In the genomic region with DNA sequence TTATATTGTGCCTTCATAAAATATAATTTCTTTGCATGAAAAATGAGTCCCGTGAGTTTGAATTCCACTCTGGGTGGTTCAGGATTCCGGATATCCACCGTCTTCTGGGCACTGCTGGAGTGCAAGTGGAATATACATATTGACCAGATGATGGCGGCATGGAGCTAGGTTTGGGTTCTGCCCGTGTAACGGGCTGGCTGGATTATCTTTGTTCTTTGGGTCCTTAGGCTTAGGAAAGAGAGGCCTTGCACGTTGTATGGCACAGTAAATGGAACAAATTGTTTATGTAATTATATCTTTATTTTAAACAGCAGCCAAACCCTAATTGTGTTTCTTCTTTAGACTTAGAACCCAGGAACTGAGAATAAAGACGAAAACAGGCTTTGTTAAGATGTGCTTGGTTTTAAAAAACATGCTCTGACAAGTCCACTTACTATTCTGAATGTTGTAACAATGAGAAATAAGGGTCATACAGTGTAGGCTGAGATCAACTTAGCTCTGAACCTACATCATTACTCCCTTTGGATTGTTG, we compare ENCODE assay signal across 9 cellular contexts. TPM values are rescaled to one million over a fixed set of nuclear protein-coding genes. Genes with fewer than 3 reads are reported as not detected.
DNase-seq lines count a peak whose midpoint lies in the region; ATAC-seq, FAIRE-seq and TF ChIP-seq lines count a peak whose summit lies in the region.
"Had no signal": no experiment of that assay in that cellular context is flagged by ENCODE, and none has a peak within 500 bp of the region (broad histone marks: within the 10 kb centered on the region; RNA-seq: fewer than 3 reads in every experiment).

No MANE protein-coding gene starts in this region.

- peaks cover 12% of the 10 kb centered on the region for H3K4me1 Mint-ChIP-seq in astrocyte (ENCODE audit: low read depth, unreplicated experiment)

- peak; percentile 51 for DNase-seq in activated gamma-delta T cell treated with Interleukin-2 at 50 U/mL for 16 hours
- no peak for DNase-seq in activated gamma-delta T cell (lab: John Stamatoyannopoulos, UW)
- DNase-seq in NCI-H1930 (lab: John Stamatoyannopoulos, UW): peak; percentile 39 to 64
- peak in 4 of 5 experiments; percentile 23 to 68 (median 29) for DNase-seq in T-helper 2 cell
- peak; percentile 57 for DNase-seq in astrocyte (ENCODE audit: low read depth)
- peak; percentile 88 for DNase-seq in hepatocyte (ENCODE audit: low spot score)
- DNase-seq in small intestine: peak; percentile 78

- H3K9me2 ChIP-seq in hepatocyte (replicated peaks; ENCODE audit: insufficient read depth): no peaks in the 10 kb centered on the region

- no peaks in the 10 kb centered on the region for H3K36me3 ChIP-seq in astrocyte (ENCODE audit: insufficient read depth, low read length)
- no peaks in the 10 kb centered on the region for H3K36me3 ChIP-seq in hepatocyte (replicated peaks; ENCODE audit: insufficient read depth, low read depth)
- H3K36me3 ChIP-seq in small intestine (ENCODE audit: control insufficient read depth in 2 of 2, insufficient read depth in 2 of 2, low read length in 2 of 2): no peaks in the 10 kb centered on the region
- H3K36me3 ChIP-seq: BLaER1 treated with 17β-estradiol and CSF1 and Interleukin-3, amounts not matched to agents 10 nM and 100 nM had no signal

- WGBS in hepatocyte (ENCODE audit: low lambda C conversion rate, missing lambda C conversion rate): 14% methylated on average over 8 of the region's 8 CpGs
- 11 to 14% (median 12%) methylated on average over 8 of the region's 8 CpGs for WGBS in small intestine, 3 donors

- TF ChIP-seq CTCF in astrocyte (IDR thresholded peaks at IDR 0.05; ENCODE audit: insufficient read depth, low read depth, low read length) (peak; percentile 90), hepatocyte (IDR thresholded peaks at IDR 0.05; ENCODE audit: poor library complexity) (peak; percentile 87)

- no peaks in the 10 kb centered on the region for H3K9me3 Mint-ChIP-seq in astrocyte (ENCODE audit: unreplicated experiment)

- H2AFZ ChIP-seq in astrocyte (ENCODE audit: low read depth, low read length) (peak overlapping the region; percentile 74), hepatocyte (peak overlapping the region; percentile 17)

- H3K79me2 ChIP-seq in astrocyte (ENCODE audit: insufficient read depth, low read length) (no peaks in the 10 kb centered on the region), hepatocyte (no peaks in the 10 kb centered on the region)

- no peak overlapping the region for H3K4me3 ChIP-seq in astrocyte (ENCODE audit: insufficient read depth, low read depth, low read length)
- H3K4me3 ChIP-seq in hepatocyte: no peak overlapping the region
- no peak overlapping the region for H3K4me3 ChIP-seq in small intestine (ENCODE audit: low read depth in 1 of 2, low read length in 2 of 2)
- H3K4me3 ChIP-seq: BLaER1 treated with 17β-estradiol and CSF1 and Interleukin-3, amounts not matched to agents 10 nM and 100 nM had no signal

- H3K9me3 ChIP-seq in astrocyte (ENCODE audit: insufficient read depth, low read depth, low read length) (no peaks in the 10 kb centered on the region), hepatocyte (ENCODE audit: low read depth) (no peaks in the 10 kb centered on the region), small intestine (ENCODE audit: control insufficient read depth, low read depth) (no peaks in the 10 kb centered on the region)

- no peaks in the 10 kb centered on the region for H3K27me3 Mint-ChIP-seq in astrocyte (ENCODE audit: low read depth, unreplicated experiment)

- peak overlapping the region; percentile 20 for H3K9ac ChIP-seq in astrocyte (ENCODE audit: low read length)
- H3K9ac ChIP-seq: BLaER1 treated with 17β-estradiol and CSF1 and Interleukin-3, amounts not matched to agents 10 nM and 100 nM had no signal

- no peaks in the 10 kb centered on the region for H3K36me3 Mint-ChIP-seq in astrocyte (ENCODE audit: low read depth, unreplicated experiment)

- peak overlapping the region; percentile 72 for H3K27ac Mint-ChIP-seq in astrocyte (ENCODE audit: unreplicated experiment)

- no peak overlapping the region for H3K4me2 ChIP-seq in astrocyte (ENCODE audit: low read length)
- no peak overlapping the region for H3K4me2 ChIP-seq in hepatocyte
- H3K4me2 ChIP-seq: BLaER1 treated with 17β-estradiol and CSF1 and Interleukin-3, amounts not matched to agents 10 nM and 100 nM had no signal

- H3K4me1 ChIP-seq in astrocyte (ENCODE audit: insufficient read depth, low read length): peaks cover 5% of the 10 kb centered on the region
- H3K4me1 ChIP-seq in hepatocyte (ENCODE audit: insufficient read depth): peaks cover 8% of the 10 kb centered on the region
- H3K4me1 ChIP-seq in small intestine (ENCODE audit: control insufficient read depth in 2 of 2, insufficient read depth in 1 of 2, low read depth in 1 of 2, low read length in 1 of 2): no peaks in the 10 kb centered on the region

- H4K20me1 ChIP-seq in astrocyte (ENCODE audit: insufficient read depth, low read length) (no peaks in the 10 kb centered on the region), hepatocyte (ENCODE audit: insufficient read depth, poor library complexity, severe bottlenecking) (no peaks in the 10 kb centered on the region)
- H4K20me1 ChIP-seq: BLaER1 treated with 17β-estradiol and CSF1 and Interleukin-3, amounts not matched to agents 10 nM and 100 nM had no signal

- peak; percentile 94 for ATAC-seq in HG02885 (IDR thresholded peaks at IDR 0.05; ENCODE audit: poor library complexity, unreplicated experiment)

- H3K27ac ChIP-seq in astrocyte (ENCODE audit: low read depth, low read length): peak overlapping the region; percentile 16
- H3K27ac ChIP-seq in hepatocyte: peak overlapping the region; percentile 39
- H3K27ac ChIP-seq in small intestine (ENCODE audit: low read depth in 1 of 2, low read length in 1 of 2): no peak overlapping the region

- H3K4me3 Mint-ChIP-seq in astrocyte (ENCODE audit: unreplicated experiment): no peak overlapping the region

- H3K27me3 ChIP-seq in astrocyte (ENCODE audit: insufficient read depth, low read length): no peaks in the 10 kb centered on the region
- no peaks in the 10 kb centered on the region for H3K27me3 ChIP-seq in hepatocyte
- no peaks in the 10 kb centered on the region for H3K27me3 ChIP-seq in small intestine (ENCODE audit: control insufficient read depth in 2 of 2, insufficient read depth in 2 of 2, low read length in 2 of 2)
- H3K27me3 ChIP-seq: BLaER1 treated with 17β-estradiol and CSF1 and Interleukin-3, amounts not matched to agents 10 nM and 100 nM had no signal

- FAIRE-seq in astrocyte (lab: Jason Lieb, UNC) (peak; percentile 52), small intestine (lab: Jason Lieb, UNC) (no peak)

RNA-seq across cellular contexts. Expression of a gene that starts 13.5 kb away (rescaled TPM):
- total RNA-seq in astrocyte (36.8 and 43.4 TPM in 2 replicates), hepatocyte (40.2 and 45.8 TPM in 2 replicates)
- polyA plus RNA-seq in hepatocyte (36.3 and 45.8 TPM in 2 replicates), small intestine (10 to 100 TPM; 12.7 to 23.0 (median 18.4) TPM)

RNA-seq across cellular contexts. Expression of a gene that starts 42.8 kb away (rescaled TPM):
- total RNA-seq in astrocyte: not detected in 2 replicates
- not detected in 2 replicates for total RNA-seq in hepatocyte
- polyA plus RNA-seq in hepatocyte: not detected in 2 replicates
- polyA plus RNA-seq in small intestine: not detected

Comparison
In these comparisons a context has a peak if more than half of its experiments do, and no peak if none do; other contexts are left out.
1. H3K27ac ChIP-seq: peak in astrocyte (single experiment) and hepatocyte (single experiment); none in small intestine (0 of 2).